ENCODE assay signal across 1 cellular context in the genomic region with DNA sequence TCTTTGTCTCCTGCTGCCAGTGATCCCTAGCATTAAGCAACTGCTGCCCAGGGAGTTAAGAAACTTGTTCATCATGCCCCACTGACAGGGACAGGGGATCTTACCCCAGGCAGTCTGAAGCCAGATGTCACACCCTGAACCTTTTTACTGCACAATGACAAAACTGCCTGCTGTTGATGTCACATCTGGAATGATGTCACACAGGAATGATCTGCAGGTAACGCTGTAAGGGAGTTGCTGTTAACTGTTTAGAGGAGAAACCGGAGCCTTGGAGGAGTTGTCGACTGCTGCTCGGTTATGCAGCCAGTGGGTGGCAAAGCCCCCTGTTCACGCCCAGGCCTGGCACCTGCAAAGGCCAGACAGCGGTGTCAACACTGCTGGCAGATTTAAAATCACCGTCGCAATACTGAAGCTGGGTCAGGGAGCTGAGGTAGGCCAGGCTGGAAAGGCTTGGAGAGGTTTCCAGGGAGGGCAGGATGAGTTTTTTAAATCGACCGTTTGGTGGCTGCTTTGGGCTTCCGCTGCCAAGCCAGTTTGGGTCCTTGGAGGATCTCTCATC.
TF ChIP-seq lines count a peak whose summit lies in the region.

No MANE protein-coding gene starts in this region.

TF ChIP-seq in HCT116, 20 proteins besides CTCF, POLR2A, EP300 and RAD21 (continued from another document):
- TF ChIP-seq ZBTB33 (IDR thresholded peaks at IDR 0.05; ENCODE audit: extremely low read depth, insufficient replicate concordance, low read length): no peak
- TF ChIP-seq ZFX (IDR thresholded peaks at IDR 0.05): no peak
TF ChIP-seq in HCT116: peak in this region for 0.
